In the genomic region with DNA sequence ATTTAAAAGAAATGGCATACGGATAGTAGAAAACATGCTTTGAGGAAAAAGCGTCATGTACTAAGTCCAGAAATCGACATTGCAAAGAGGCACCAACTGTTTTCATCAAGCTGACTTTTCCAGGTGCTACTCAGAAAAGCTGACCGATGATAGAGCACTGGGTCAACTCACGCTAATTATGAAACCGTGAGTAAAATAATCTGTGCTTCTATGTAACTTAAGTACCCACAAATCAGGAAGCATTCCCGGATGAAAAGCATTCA, we compare ENCODE assay signal across 8 cellular contexts. TPM values are rescaled to one million over a fixed set of nuclear protein-coding genes. Genes with fewer than 3 reads are reported as not detected.
DNase-seq lines count a peak whose midpoint lies in the region; ATAC-seq and TF ChIP-seq lines count a peak whose summit lies in the region.

No MANE protein-coding gene starts in this region.

- H3K4me1 ChIP-seq in adrenal gland (replicated peaks in 1 of 2) (peaks cover 6 to 23% of the 10 kb centered on the region in 2 donors), tibial artery (peaks cover 0 to 19% (median 9%) of the 10 kb centered on the region in 4 donors)

- ATAC-seq in GM19035 (IDR thresholded peaks at IDR 0.05; ENCODE audit: unreplicated experiment) (peak; percentile 47), HG03175 (IDR thresholded peaks at IDR 0.05; ENCODE audit: unreplicated experiment) (peak; percentile 39)

- H3K27ac ChIP-seq in adrenal gland (peak overlapping the region; percentile 53 to 92 (median 84)), layer of hippocampus (ENCODE audit: low read depth, low read length) (peak overlapping the region; percentile 61), tibial artery (peak overlapping the region; percentile 72 to 80)

- 0 to 1% (median 1%) methylated on average over 7 of the region's 7 CpGs for WGBS in adrenal gland, 4 donors

- H3K36me3 ChIP-seq in adrenal gland (replicated peaks in 1 of 2) (no peaks in the 10 kb centered on the region), tibial artery (no peaks in the 10 kb centered on the region)

- DNase-seq in AG09309 (ENCODE audit: low read depth), result no peak
- DNase-seq in adrenal gland, result no peak
- no peak for DNase-seq in tibial artery
- no peak for DNase-seq in NCI-H2227 (lab: John Stamatoyannopoulos, UW; ENCODE audit: unreplicated experiment)
- DNase-seq in HPDE6-E6E7 (ENCODE audit: extremely low spot score), result no peak

- no peaks in the 10 kb centered on the region for H3K9me3 ChIP-seq in adrenal gland (replicated peaks in 1 of 3)
- H3K9me3 ChIP-seq in tibial artery, result no peaks in the 10 kb centered on the region

- intact Hi-C loops in adrenal gland (cut with DNase I) (loop anchor here in 1 of 2 donors (10.0 kb wide), 1 partner anchor 49 kb away; the partner anchor contains the start of gene DUSP19), tibial artery (cut with DNase I; ENCODE audit: low total_unique reads) (loop anchor here (10.0 kb wide), 1 partner anchor 49 kb away; the partner anchor contains the start of gene DUSP19)

- H3K4me3 ChIP-seq in AG09309 (ENCODE audit: control insufficient read depth, low read depth, low read length), result peak overlapping the region; percentile 78
- H3K4me3 ChIP-seq in adrenal gland, result peak overlapping the region; percentile 63 to 84 (median 82)
- peak overlapping the region; percentile 69 to 82 for H3K4me3 ChIP-seq in tibial artery

- TF ChIP-seq POLR2A in adrenal gland (IDR thresholded peaks at IDR 0.05), result no peak

- H3K27me3 ChIP-seq in adrenal gland (no peaks in the 10 kb centered on the region), layer of hippocampus (ENCODE audit: control insufficient read depth, insufficient read depth, low read length) (no peaks in the 10 kb centered on the region), tibial artery (no peaks in the 10 kb centered on the region)

- no peak for TF ChIP-seq CTCF in AG09309 (IDR thresholded peaks at IDR 0.05; ENCODE audit: control insufficient read depth, insufficient read depth, low read depth, low read length, missing control alignments)
- no peak for TF ChIP-seq CTCF in adrenal gland (IDR thresholded peaks at IDR 0.05)
- TF ChIP-seq CTCF in tibial artery (IDR thresholded peaks at IDR 0.05), result no peak

RNA-seq across cellular contexts. Expression of gene NUP35, which starts 0.4 kb away (rescaled TPM):
- total RNA-seq in adrenal gland, result 10 to 100 TPM in 6 of 8 donors, 1 to 10 TPM in 2; 6.9 to 19.4 (median 16.2) TPM
- 10 to 100 TPM in 1 of 3 donors, 1 to 10 TPM in 2; 6.2 to 27.8 (median 8.6) TPM for polyA plus RNA-seq in adrenal gland

RNA-seq across cellular contexts. Expression of gene DUSP19, which starts 45.3 kb away (rescaled TPM):
- total RNA-seq in adrenal gland, result 10 to 100 TPM in 1 of 8 donors, 1 to 10 TPM in 7; 2.4 to 10.0 (median 4.9) TPM
- 1 to 10 TPM in 2 of 3 donors, under 1 TPM in 1; 0.81 to 3.5 (median 1.0) TPM for polyA plus RNA-seq in adrenal gland
